Comparison of ENCODE assay signal across 1 cellular context in genomic region chr3:56494679-56495322, GRCh38.
TF ChIP-seq lines count a peak whose summit lies in the region.

No MANE protein-coding gene starts in this region.

TF ChIP-seq in SK-N-SH, 30 proteins besides CTCF, POLR2A, EP300 and RAD21 (continued from another document):
- TF ChIP-seq MEF2A (IDR thresholded peaks at IDR 0.05; ENCODE audit: borderline replicate concordance, low read depth) = no peak
- TF ChIP-seq USF1 (IDR thresholded peaks at IDR 0.05; ENCODE audit: borderline replicate concordance, low read depth) = no peak
- TF ChIP-seq NFIC (IDR thresholded peaks at IDR 0.05; ENCODE audit: borderline replicate concordance) = peak; percentile 97
- TF ChIP-seq GATA2 (CRISPR knock-in tag; IDR thresholded peaks at IDR 0.05) = no peak
- TF ChIP-seq GABPA (IDR thresholded peaks at IDR 0.05; ENCODE audit: low read depth) = no peak
- no peak for TF ChIP-seq NRF1 (IDR thresholded peaks at IDR 0.05; ENCODE audit: low read depth, low read length)
- TF ChIP-seq FOXJ3 (CRISPR knock-in tag; IDR thresholded peaks at IDR 0.05) = no peak
- peak; percentile 19; the same call in 1 of the 2 replicates for TF ChIP-seq RXRA (IDR thresholded peaks at IDR 0.05; ENCODE audit: borderline replicate concordance, low read depth)
- TF ChIP-seq, protein P1, sequence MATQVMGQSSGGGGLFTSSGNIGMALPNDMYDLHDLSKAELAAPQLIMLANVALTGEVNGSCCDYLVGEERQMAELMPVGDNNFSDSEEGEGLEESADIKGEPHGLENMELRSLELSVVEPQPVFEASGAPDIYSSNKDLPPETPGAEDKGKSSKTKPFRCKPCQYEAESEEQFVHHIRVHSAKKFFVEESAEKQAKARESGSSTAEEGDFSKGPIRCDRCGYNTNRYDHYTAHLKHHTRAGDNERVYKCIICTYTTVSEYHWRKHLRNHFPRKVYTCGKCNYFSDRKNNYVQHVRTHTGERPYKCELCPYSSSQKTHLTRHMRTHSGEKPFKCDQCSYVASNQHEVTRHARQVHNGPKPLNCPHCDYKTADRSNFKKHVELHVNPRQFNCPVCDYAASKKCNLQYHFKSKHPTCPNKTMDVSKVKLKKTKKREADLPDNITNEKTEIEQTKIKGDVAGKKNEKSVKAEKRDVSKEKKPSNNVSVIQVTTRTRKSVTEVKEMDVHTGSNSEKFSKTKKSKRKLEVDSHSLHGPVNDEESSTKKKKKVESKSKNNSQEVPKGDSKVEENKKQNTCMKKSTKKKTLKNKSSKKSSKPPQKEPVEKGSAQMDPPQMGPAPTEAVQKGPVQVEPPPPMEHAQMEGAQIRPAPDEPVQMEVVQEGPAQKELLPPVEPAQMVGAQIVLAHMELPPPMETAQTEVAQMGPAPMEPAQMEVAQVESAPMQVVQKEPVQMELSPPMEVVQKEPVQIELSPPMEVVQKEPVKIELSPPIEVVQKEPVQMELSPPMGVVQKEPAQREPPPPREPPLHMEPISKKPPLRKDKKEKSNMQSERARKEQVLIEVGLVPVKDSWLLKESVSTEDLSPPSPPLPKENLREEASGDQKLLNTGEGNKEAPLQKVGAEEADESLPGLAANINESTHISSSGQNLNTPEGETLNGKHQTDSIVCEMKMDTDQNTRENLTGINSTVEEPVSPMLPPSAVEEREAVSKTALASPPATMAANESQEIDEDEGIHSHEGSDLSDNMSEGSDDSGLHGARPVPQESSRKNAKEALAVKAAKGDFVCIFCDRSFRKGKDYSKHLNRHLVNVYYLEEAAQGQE (IDR thresholded peaks at IDR 0.05; ENCODE audit: low read depth, low read length) = peak; percentile 100
- no peak for TF ChIP-seq TAF1 (IDR thresholded peaks at IDR 0.05; ENCODE audit: borderline replicate concordance, low read depth, low read length)
- no peak for TF ChIP-seq FOXM1 (IDR thresholded peaks at IDR 0.05; ENCODE audit: low read depth)
- peak; percentile 73 for TF ChIP-seq SMC3 (IDR thresholded peaks at IDR 0.05; ENCODE audit: low read depth, low read length)
- TF ChIP-seq ELF1 (IDR thresholded peaks at IDR 0.05) = no peak
